Comparison of ENCODE assay signal across 21 cellular contexts in genomic region chr16:57828272-57829161, GRCh38. TPM values are rescaled to one million over a fixed set of nuclear protein-coding genes. Genes with fewer than 3 reads are reported as not detected.
A peak's percentile ranks its signal among the peaks of the same experiment; 100 is the strongest.
DNase-seq lines count a peak whose midpoint lies in the region; ATAC-seq and TF ChIP-seq lines count a peak whose summit lies in the region.
"Had no signal": no experiment of that assay in that cellular context is flagged by ENCODE, and none has a peak within 500 bp of the region (broad histone marks: within the 10 kb centered on the region; RNA-seq: fewer than 3 reads in every experiment).

No MANE protein-coding gene starts in this region.

- H3K27me3 ChIP-seq in BE2C (no peaks in the 10 kb centered on the region), WERI-Rb-1 (ENCODE audit: insufficient read depth, low read depth, severe bottlenecking) (no peaks in the 10 kb centered on the region), kidney epithelial cell (ENCODE audit: control insufficient read depth, insufficient read depth, low read length) (no peaks in the 10 kb centered on the region)
- H3K27me3 ChIP-seq: left lung, MG63 had no signal

- TF ChIP-seq CTCF in BE2C (IDR thresholded peaks at IDR 0.05; ENCODE audit: low read depth, low read length) (peak; percentile 20; the same call in 1 of the 2 replicates), GM12874 (IDR thresholded peaks at IDR 0.05; ENCODE audit: insufficient read depth, low read depth, low read length) (peak; percentile 32; the same call in 1 of the 2 replicates), WERI-Rb-1 (IDR thresholded peaks at IDR 0.05; ENCODE audit: low read depth, low read length) (peak; percentile 30; the same call in 1 of the 2 replicates), kidney epithelial cell (IDR thresholded peaks at IDR 0.05; ENCODE audit: insufficient read depth, low read length, poor library complexity, severe bottlenecking) (peak; percentile 12)

- H3K4me1 ChIP-seq in BE2C, result peaks cover 4% of the 10 kb centered on the region
- H3K4me1 ChIP-seq: left lung had no signal

- H3K36me3 ChIP-seq in BE2C (no peaks in the 10 kb centered on the region), WERI-Rb-1 (no peaks in the 10 kb centered on the region), kidney epithelial cell (ENCODE audit: control insufficient read depth, insufficient read depth, low read length) (no peaks in the 10 kb centered on the region)
- H3K36me3 ChIP-seq: left lung, MG63, SJCRH30 had no signal

- no peak overlapping the region for H3K27ac ChIP-seq in WERI-Rb-1
- H3K27ac ChIP-seq: left lung, SJCRH30 had no signal

- H3K4me3 ChIP-seq in BE2C (ENCODE audit: low read depth, low read length) (no peak overlapping the region), WERI-Rb-1 (ENCODE audit: low read depth, low read length) (no peak overlapping the region), kidney epithelial cell (ENCODE audit: low read depth, low read length) (no peak overlapping the region)
- H3K4me3 ChIP-seq: left lung, MG63, SJCRH30 had no signal

- DNase-seq in BE2C, result no peak
- no peak for DNase-seq in WERI-Rb-1
- no peak for DNase-seq in kidney epithelial cell (ENCODE audit: low read depth)
- DNase-seq in GOT3 (lab: John Stamatoyannopoulos, UW), result no peak
- DNase-seq in NCI-H2227 (lab: John Stamatoyannopoulos, UW; ENCODE audit: unreplicated experiment), result no peak
- no peak for DNase-seq in GF-D8 (lab: John Stamatoyannopoulos, UW)
- DNase-seq: activated CD8-positive, alpha-beta memory T cell treated with anti-CD3 and anti-CD28 coated beads, Interleukin-2, amount 10 ng/mL, durations not matched to agents 7 days and 5 days; activated effector memory CD4-positive, alpha-beta T cell treated with anti-CD3 and anti-CD28 coated beads, Interleukin-2, amount 50 U/mL, for 16 hours; COR-L47; foreskin fibroblast; GDM1; left lung; MG63; NCI-H187 treated with DMSO at 0.1 percent for 48 hours; NCI-H510A; SJCRH30; stimulated activated CD4-positive, alpha-beta T cell treated with anti-CD3 and anti-CD28 coated beads, Interleukin-2, amount 100 ng/mL, for 48 hours; T-helper 17 cell had no signal

- H3K9me3 ChIP-seq in BE2C (no peaks in the 10 kb centered on the region), WERI-Rb-1 (ENCODE audit: severe bottlenecking) (no peaks in the 10 kb centered on the region)
- H3K9me3 ChIP-seq: left lung, MG63, SJCRH30 had no signal

- ATAC-seq in HG03196 (IDR thresholded peaks at IDR 0.05; ENCODE audit: unreplicated experiment), result no peak
- ATAC-seq: activated CD8-positive, alpha-beta memory T cell treated with anti-CD3 and anti-CD28 coated beads, Interleukin-2, amount 10 ng/mL, durations not matched to agents 7 days and 5 days; left lung; sciatic nerve; T-helper 17 cell had no signal

RNA-seq across cellular contexts. Expression of gene KIFC3, which starts 26.2 kb away (rescaled TPM):
- 36.8 TPM for polyA plus RNA-seq in BE2C (2012; ENCODE audit: insufficient read depth, insufficient read length, low read depth)
- 84.9 and 94.7 TPM in 2 replicates for total RNA-seq in kidney epithelial cell
